Comparison of ENCODE assay signal across 22 cellular contexts in the genomic region with DNA sequence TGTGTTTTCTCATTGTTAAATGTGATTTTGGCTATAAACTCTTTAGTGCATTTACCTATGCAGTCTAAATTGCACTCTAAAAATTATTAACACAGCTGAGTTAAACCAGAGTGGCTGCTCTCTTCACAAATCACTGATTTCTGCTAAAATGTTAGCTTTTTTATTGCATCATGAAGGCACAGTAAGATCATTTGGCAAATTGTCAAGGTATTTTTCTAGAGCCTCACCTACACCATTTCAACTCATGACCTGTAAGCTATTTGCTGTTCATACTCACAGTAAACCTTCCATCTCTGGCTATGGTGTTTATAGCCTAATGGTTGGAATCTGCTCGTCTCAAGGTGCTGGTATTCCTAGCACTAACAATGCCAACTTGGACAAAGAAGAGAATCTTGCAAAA. TPM values are rescaled to one million over a fixed set of nuclear protein-coding genes. Genes with fewer than 3 reads are reported as not detected.
DNase-seq lines count a peak whose midpoint lies in the region; ATAC-seq and TF ChIP-seq lines count a peak whose summit lies in the region.
"Had no signal": no experiment of that assay in that cellular context is flagged by ENCODE, and none has a peak within 500 bp of the region (broad histone marks: within the 10 kb centered on the region; RNA-seq: fewer than 3 reads in every experiment).

No MANE protein-coding gene starts in this region.

- H3K4me1 ChIP-seq in right lobe of liver (peaks cover 0 to 11% (median 3%) of the 10 kb centered on the region in 4 donors), thyroid gland (peaks cover 55 to 59% of the 10 kb centered on the region in 2 donors)

- peak; percentile 73 for DNase-seq in DMS79 (lab: John Stamatoyannopoulos, UW)
- DNase-seq in epithelial cell of proximal tubule (ENCODE audit: low read depth): peak; percentile 73
- no peak for DNase-seq in right lobe of liver
- DNase-seq in thyroid gland: no peak
- DNase-seq in T1000 (lab: John Stamatoyannopoulos, UW): no peak
- no peak for DNase-seq in dedifferentiated amniotic fluid mesenchymal stem cell (ENCODE audit: extremely low spot score)
- DNase-seq: Calu3, DMS153, GDM1, H9, HFFc6, KG1, NCI-H1092, NCI-H1436, NCI-H187 treated with DMSO at 0.1 percent for 48 hours, NCI-H2107, NCI-H446 treated with DMSO at 0.1 percent for 48 hours, NCI-H526 treated with DMSO at 0.1 percent for 48 hours, Right ventricle myocardium superior had no signal

- H3K27me3 ChIP-seq in right lobe of liver (no peaks in the 10 kb centered on the region), thyroid gland (no peaks in the 10 kb centered on the region)
- H3K27me3 ChIP-seq: BLaER1 had no signal

- TF ChIP-seq POLR2A in right lobe of liver (IDR thresholded peaks at IDR 0.05) (no peak), thyroid gland (IDR thresholded peaks at IDR 0.05) (no peak)

- H3K9me3 ChIP-seq in right lobe of liver: no peaks in the 10 kb centered on the region
- H3K9me3 ChIP-seq in thyroid gland: no peaks in the 10 kb centered on the region
- H3K9me3 ChIP-seq: BLaER1 had no signal

- intact Hi-C loops in right lobe of liver (cut with DNase I) (no loop called here), thyroid gland (cut with DNase I) (no loop called here)

- 56% methylated on average over 1 of the region's 1 CpG for WGBS in right lobe of liver (ENCODE audit: insufficient coverage, low coverage, low lambda C conversion rate, missing lambda C conversion rate)
- WGBS in thyroid gland, 2 donors: 30 to 36% methylated on average over 1 of the region's 1 CpG

- H3K36me3 ChIP-seq in right lobe of liver (no peaks in the 10 kb centered on the region), thyroid gland (peaks cover 0 to 2% of the 10 kb centered on the region in 2 donors)

- H3K4me3 ChIP-seq in epithelial cell of proximal tubule (ENCODE audit: low read depth, low read length): no peak overlapping the region
- no peak overlapping the region for H3K4me3 ChIP-seq in right lobe of liver
- no peak overlapping the region for H3K4me3 ChIP-seq in thyroid gland (replicated peaks in 1 of 3)
- H3K4me3 ChIP-seq: BLaER1 had no signal

- H3K27ac ChIP-seq in right lobe of liver (no peak overlapping the region), thyroid gland (peak overlapping the region; percentile 59 to 65 (median 63))
- H3K27ac ChIP-seq: BLaER1, HL-60 had no signal

- ATAC-seq in right lobe of liver: peak; percentile 78 to 86 (median 80)
- ATAC-seq in HG02938 (IDR thresholded peaks at IDR 0.05; ENCODE audit: unreplicated experiment): no peak

- TF ChIP-seq CTCF in epithelial cell of proximal tubule (conservative IDR thresholded peaks at IDR 0.05; ENCODE audit: low read depth, low read length): no peak
- no peak for TF ChIP-seq CTCF in right lobe of liver (IDR thresholded peaks at IDR 0.05)
- no peak for TF ChIP-seq CTCF in thyroid gland (IDR thresholded peaks at IDR 0.05)

RNA-seq across cellular contexts. Expression of gene NDUFB2, which starts 25.7 kb away (rescaled TPM):
- total RNA-seq in epithelial cell of proximal tubule (425 and 531 TPM in 2 replicates), right lobe of liver (100 to 1,000 TPM; 114 to 235 (median 134) TPM), thyroid gland (100 to 1,000 TPM; 213 to 955 (median 698) TPM)

RNA-seq across cellular contexts. Expression of gene ADCK2, which starts 49.5 kb away (rescaled TPM):
- 32.3 and 36.8 TPM in 2 replicates for total RNA-seq in epithelial cell of proximal tubule
- total RNA-seq in right lobe of liver: 10 to 100 TPM in 3 of 6 experiments, 1 to 10 TPM in 3; 7.8 to 13.9 (median 10.2) TPM
- total RNA-seq in thyroid gland: 10 to 100 TPM; 19.9 to 46.1 (median 32.7) TPM

Comparison
In these comparisons a context has a peak if more than half of its experiments do, and no peak if none do; other contexts are left out.
1. DNase-seq: peak in DMS79 (single experiment) and epithelial cell of proximal tubule (single experiment); none in right lobe of liver (0 of 3), thyroid gland (0 of 2), T1000 (single experiment) and dedifferentiated amniotic fluid mesenchymal stem cell (single experiment).
2. H3K27ac ChIP-seq: peak in thyroid gland (3 of 3); none in right lobe of liver (0 of 3).